ENCODE assay signal across 18 cellular contexts in the genomic region with DNA sequence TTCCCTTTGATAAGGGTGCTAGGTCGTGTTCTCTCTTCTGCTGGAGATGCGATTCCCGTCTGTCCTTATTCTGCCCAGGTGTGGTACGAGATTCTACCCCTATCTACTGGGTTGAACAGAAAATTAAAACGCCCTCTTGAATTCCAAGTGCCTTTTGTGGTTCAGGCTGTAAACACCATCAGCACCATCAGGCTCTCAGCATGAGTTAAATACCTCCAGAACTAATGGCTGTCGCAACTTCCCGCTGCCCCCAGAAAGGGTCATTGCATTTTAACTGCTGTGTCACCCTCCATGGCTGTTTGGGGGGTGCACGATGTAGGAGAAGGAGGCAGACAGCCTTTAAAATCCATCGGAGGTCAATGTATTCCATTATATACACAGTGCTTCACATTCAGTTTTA.
DNase-seq lines count a peak whose midpoint lies in the region; ATAC-seq and TF ChIP-seq lines count a peak whose summit lies in the region.
"Had no signal": no experiment of that assay in that cellular context is flagged by ENCODE, and none has a peak within 500 bp of the region (broad histone marks: within the 10 kb centered on the region; RNA-seq: fewer than 3 reads in every experiment).

No MANE protein-coding gene starts in this region.

- no peaks in the 10 kb centered on the region for H3K36me3 ChIP-seq in HUES6 (ENCODE audit: control insufficient read depth, insufficient read depth, low read length)
- H3K36me3 ChIP-seq in gastroesophageal sphincter: no peaks in the 10 kb centered on the region
- H3K36me3 ChIP-seq in gastrocnemius medialis: no peaks in the 10 kb centered on the region
- H3K36me3 ChIP-seq: left lung had no signal

- TF ChIP-seq EP300 in gastroesophageal sphincter (IDR thresholded peaks at IDR 0.05): no peak

- in situ Hi-C loops in gastrocnemius medialis (cut with MboI; ENCODE audit: low sequenced_read_pairs in 4 of 4): loop anchor here in 1 of 4 donors (25.0 kb wide), 1 partner anchor 805 kb away; no protein-coding TSS in a partner anchor

- peak; percentile 8 for DNase-seq in NCI-H69 (lab: John Stamatoyannopoulos, UW)
- no peak for DNase-seq in gastrocnemius medialis
- no peak for DNase-seq in HUDEP-2 (lab: John Stamatoyannopoulos, UW; ENCODE audit: unreplicated experiment in 76 of 76)
- no peak for DNase-seq in GOT3 (lab: John Stamatoyannopoulos, UW)
- DNase-seq: activated effector memory CD4-positive, alpha-beta T cell treated with anti-CD3 and anti-CD28 coated beads, Interleukin-2, amount 50 U/mL, for 16 hours; CD4-positive, alpha-beta memory T cell; effector CD8-positive, alpha-beta T cell; GF-D8; left lung; natural killer cell; stimulated activated CD4-positive, alpha-beta T cell treated with anti-CD3 and anti-CD28 coated beads, Interleukin-1b, Interleukin-23, amount 100 ng/mL, for 48 hours had no signal

- intact Hi-C loops in gastrocnemius medialis (cut with DNase I; ENCODE audit: low total_unique reads): loop anchor here (1.0 to 10.0 kb wide), 3 partner anchors 595 to 797 kb away; a partner anchor contains a TSS

- WGBS in gastroesophageal sphincter (ENCODE audit: low coverage in 1 of 2), 2 donors: 58 to 86% methylated on average over 2 to 5 of the region's 9 CpGs

- H3K4me3 ChIP-seq in HUES6 (ENCODE audit: low read depth, low read length): peak overlapping the region; percentile 30
- H3K4me3 ChIP-seq in gastroesophageal sphincter: no peak overlapping the region
- no peak overlapping the region for H3K4me3 ChIP-seq in gastrocnemius medialis
- H3K4me3 ChIP-seq: left lung, testis had no signal

- H3K27ac ChIP-seq in HUES6 (ENCODE audit: low read depth, low read length) (no peak overlapping the region), gastroesophageal sphincter (peak overlapping the region in 3 of 4 donors; percentile 19 to 58 (median 55)), gastrocnemius medialis (peak overlapping the region in 3 of 4 donors; percentile 54 to 76 (median 69))
- H3K27ac ChIP-seq: left lung, testis had no signal

- ATAC-seq in gastroesophageal sphincter (no peak), gastrocnemius medialis (peak in 1 of 2 donors; percentile 11), HG02798 (IDR thresholded peaks at IDR 0.05; ENCODE audit: poor library complexity, unreplicated experiment) (no peak), GM18858 (IDR thresholded peaks at IDR 0.05; ENCODE audit: unreplicated experiment) (no peak)
- ATAC-seq: esophagus mucosa; left lung; natural killer cell; stimulated activated effector memory CD8-positive, alpha-beta T cell treated with anti-CD3 and anti-CD28 coated beads, Interleukin-12 subunit alpha, Interleukin-12 subunit beta, amount 100 ng/mL, for 72 hours had no signal

- H3K9ac ChIP-seq in HUES6 (ENCODE audit: low read length): no peak overlapping the region

- H3K4me1 ChIP-seq in HUES6 (ENCODE audit: control insufficient read depth, insufficient read depth, low read length): peaks cover 13% of the 10 kb centered on the region
- H3K4me1 ChIP-seq in gastroesophageal sphincter: peaks cover 0 to 6% (median 0%) of the 10 kb centered on the region in 3 donors
- H3K4me1 ChIP-seq in gastrocnemius medialis: peaks cover 0 to 4% of the 10 kb centered on the region in 2 donors
- H3K4me1 ChIP-seq: left lung, testis had no signal

- no peaks in the 10 kb centered on the region for H3K27me3 ChIP-seq in HUES6 (ENCODE audit: control insufficient read depth, insufficient read depth, low read length)
- no peaks in the 10 kb centered on the region for H3K27me3 ChIP-seq in gastroesophageal sphincter
- H3K27me3 ChIP-seq in gastrocnemius medialis: no peaks in the 10 kb centered on the region
- H3K27me3 ChIP-seq: left lung, testis had no signal

- H3K9me3 ChIP-seq in HUES6 (ENCODE audit: control insufficient read depth, insufficient read depth, low read depth, low read length) (no peaks in the 10 kb centered on the region), gastroesophageal sphincter (peaks cover 0 to 4% (median 0%) of the 10 kb centered on the region in 3 donors), gastrocnemius medialis (no peaks in the 10 kb centered on the region)
- H3K9me3 ChIP-seq: left lung, testis had no signal

- TF ChIP-seq CTCF in gastroesophageal sphincter (IDR thresholded peaks at IDR 0.05) (no peak), gastrocnemius medialis (IDR thresholded peaks at IDR 0.05 in 4 of 5, conservative IDR thresholded peaks at IDR 0.05 in 1 of 5) (no peak)

- TF ChIP-seq POLR2A in gastroesophageal sphincter (IDR thresholded peaks at IDR 0.05): no peak
- TF ChIP-seq POLR2A in gastrocnemius medialis (IDR thresholded peaks at IDR 0.05): no peak
